11 cellular contexts compared by ENCODE assay signal in the genomic region with DNA sequence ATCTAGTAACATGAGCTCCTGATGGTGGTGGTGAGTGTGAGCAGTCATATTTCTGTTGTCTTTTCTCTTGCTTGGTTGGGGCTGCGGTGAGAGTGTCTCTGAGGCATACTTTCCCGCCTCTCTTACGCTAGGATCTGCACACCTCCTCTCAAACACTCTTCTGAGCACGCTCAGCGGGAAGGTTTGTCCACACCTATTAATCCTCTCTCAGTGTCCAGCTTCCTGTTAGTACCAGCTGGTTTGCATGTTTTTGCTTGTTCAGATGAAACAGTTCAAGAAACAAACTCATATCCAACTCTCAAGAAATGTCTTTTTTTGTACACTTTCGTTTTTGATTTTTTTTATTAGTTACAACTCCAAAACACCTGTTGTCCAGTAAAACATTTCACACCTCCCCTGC.
"Had no signal": no experiment of that assay in that cellular context is flagged by ENCODE, and none has a peak within 500 bp of the region (broad histone marks: within the 10 kb centered on the region; RNA-seq: fewer than 3 reads in every experiment).

No MANE protein-coding gene starts in this region.

- H3K27me3 ChIP-seq: ovary, spleen, uterus had no signal

- H3K27me3 Mint-ChIP-seq: activated B cell treated with CpG ODN at 0.5 μM for 24 hours; activated naive CD8-positive, alpha-beta T cell treated with anti-CD3 and anti-CD28 coated beads, Interleukin-2, amount 10 ng/mL, durations not matched to agents 7 days and 5 days had no signal

- H3K4me1 Mint-ChIP-seq: activated B cell treated with CpG ODN at 0.5 μM for 24 hours, endodermal cell had no signal

- H3K9me3 Mint-ChIP-seq: activated B cell treated with CpG ODN at 0.5 μM for 24 hours; activated naive CD8-positive, alpha-beta T cell treated with anti-CD3 and anti-CD28 coated beads, Interleukin-2, amount 10 ng/mL, durations not matched to agents 7 days and 5 days; activated T-helper 1 cell treated with anti-CD3 and anti-CD28 coated beads, Interleukin-12 subunit alpha, Interleukin-12 subunit beta, Interleukin-2, Interleukin-4 antibody, amounts not matched to agents 30 ng/mL and 10 ng/mL and 1 ng/mL, durations not matched to agents 14 hours and 24 hours and 36 hours; endodermal cell had no signal

- DNase-seq: activated B cell treated with CpG ODN at 0.5 μM for 24 hours; activated CD4-positive, alpha-beta T cell treated with anti-CD3 and anti-CD28 coated beads for 48 hours; activated naive CD8-positive, alpha-beta T cell treated with anti-CD3 and anti-CD28 coated beads, Interleukin-2, amount 10 ng/mL, durations not matched to agents 7 days and 5 days; anterior cingulate cortex; endodermal cell; ovary; spleen; uterus had no signal

- FAIRE-seq: islet of Langerhans had no signal

- H3K4me3 Mint-ChIP-seq: activated B cell treated with CpG ODN at 0.5 μM for 24 hours; activated naive CD8-positive, alpha-beta T cell treated with anti-CD3 and anti-CD28 coated beads, Interleukin-2, amount 10 ng/mL, durations not matched to agents 7 days and 5 days; activated T-helper 1 cell treated with anti-CD3 and anti-CD28 coated beads, Interleukin-12 subunit alpha, Interleukin-12 subunit beta, Interleukin-2, Interleukin-4 antibody, amounts not matched to agents 30 ng/mL and 10 ng/mL and 1 ng/mL, durations not matched to agents 14 hours and 24 hours and 36 hours; endodermal cell had no signal

- H3K36me3 ChIP-seq: ovary, uterus had no signal

- H3K4me3 ChIP-seq: lung, ovary, spleen, uterus had no signal

- H3K27ac Mint-ChIP-seq: activated B cell treated with CpG ODN at 0.5 μM for 24 hours; activated naive CD8-positive, alpha-beta T cell treated with anti-CD3 and anti-CD28 coated beads, Interleukin-2, amount 10 ng/mL, durations not matched to agents 7 days and 5 days; endodermal cell had no signal
